In the genomic region with DNA sequence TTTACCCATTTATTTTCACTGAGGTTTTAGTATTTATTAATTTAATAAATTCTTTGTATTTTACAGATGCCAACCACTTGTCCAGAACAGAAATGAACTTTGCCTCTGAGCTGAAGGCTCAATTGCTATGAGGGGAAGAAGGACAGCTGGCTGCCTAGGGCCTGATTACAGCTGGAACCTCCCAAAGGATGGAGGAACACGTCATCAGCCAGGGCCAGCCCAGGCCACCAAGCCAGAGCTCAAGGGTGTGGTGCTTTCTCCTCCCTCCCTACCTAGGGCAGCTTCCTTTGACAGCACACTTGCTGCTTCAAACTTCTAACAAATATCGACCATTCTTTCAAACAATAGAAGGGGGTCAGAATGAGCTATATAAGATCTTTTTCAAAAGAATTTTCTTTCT, we compare ENCODE assay signal across 1 cellular context.
TF ChIP-seq lines count a peak whose summit lies in the region.

No MANE protein-coding gene starts in this region.

TF ChIP-seq in K562, 482 proteins besides CTCF, POLR2A, EP300 and RAD21 (continued from another document and continues in another):
- TF ChIP-seq MGA (IDR thresholded peaks at IDR 0.05), result no peak
- TF ChIP-seq RERE (CRISPR knock-in tag; IDR thresholded peaks at IDR 0.05; ENCODE audit: borderline replicate concordance), result no peak
- TF ChIP-seq SMAD1 (IDR thresholded peaks at IDR 0.05; ENCODE audit: low read depth, low read length, partially characterized antibody), result no peak
- TF ChIP-seq, protein P1, sequence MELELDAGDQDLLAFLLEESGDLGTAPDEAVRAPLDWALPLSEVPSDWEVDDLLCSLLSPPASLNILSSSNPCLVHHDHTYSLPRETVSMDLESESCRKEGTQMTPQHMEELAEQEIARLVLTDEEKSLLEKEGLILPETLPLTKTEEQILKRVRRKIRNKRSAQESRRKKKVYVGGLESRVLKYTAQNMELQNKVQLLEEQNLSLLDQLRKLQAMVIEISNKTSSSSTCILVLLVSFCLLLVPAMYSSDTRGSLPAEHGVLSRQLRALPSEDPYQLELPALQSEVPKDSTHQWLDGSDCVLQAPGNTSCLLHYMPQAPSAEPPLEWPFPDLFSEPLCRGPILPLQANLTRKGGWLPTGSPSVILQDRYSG (tag; conservative IDR thresholded peaks at IDR 0.05; ENCODE audit: low read depth), result 0 out of 2 replicates have a peak, but pooled peaks have one; percentile 69
- peak; percentile 27; the same call in 1 of the 2 replicates for TF ChIP-seq TCF3 (CRISPR knock-in tag; IDR thresholded peaks at IDR 0.05)
- TF ChIP-seq POU5F1 (IDR thresholded peaks at IDR 0.05; ENCODE audit: borderline replicate concordance, low read depth, low read length, partially characterized antibody), result no peak
- no peak for TF ChIP-seq XRCC4 (IDR thresholded peaks at IDR 0.05; ENCODE audit: extremely low read depth, insufficient read depth, insufficient read length)
- TF ChIP-seq, protein P2, sequence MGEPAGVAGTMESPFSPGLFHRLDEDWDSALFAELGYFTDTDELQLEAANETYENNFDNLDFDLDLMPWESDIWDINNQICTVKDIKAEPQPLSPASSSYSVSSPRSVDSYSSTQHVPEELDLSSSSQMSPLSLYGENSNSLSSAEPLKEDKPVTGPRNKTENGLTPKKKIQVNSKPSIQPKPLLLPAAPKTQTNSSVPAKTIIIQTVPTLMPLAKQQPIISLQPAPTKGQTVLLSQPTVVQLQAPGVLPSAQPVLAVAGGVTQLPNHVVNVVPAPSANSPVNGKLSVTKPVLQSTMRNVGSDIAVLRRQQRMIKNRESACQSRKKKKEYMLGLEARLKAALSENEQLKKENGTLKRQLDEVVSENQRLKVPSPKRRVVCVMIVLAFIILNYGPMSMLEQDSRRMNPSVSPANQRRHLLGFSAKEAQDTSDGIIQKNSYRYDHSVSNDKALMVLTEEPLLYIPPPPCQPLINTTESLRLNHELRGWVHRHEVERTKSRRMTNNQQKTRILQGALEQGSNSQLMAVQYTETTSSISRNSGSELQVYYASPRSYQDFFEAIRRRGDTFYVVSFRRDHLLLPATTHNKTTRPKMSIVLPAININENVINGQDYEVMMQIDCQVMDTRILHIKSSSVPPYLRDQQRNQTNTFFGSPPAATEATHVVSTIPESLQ (CRISPR knock-in tag; IDR thresholded peaks at IDR 0.05), result no peak
- TF ChIP-seq, protein P3, sequence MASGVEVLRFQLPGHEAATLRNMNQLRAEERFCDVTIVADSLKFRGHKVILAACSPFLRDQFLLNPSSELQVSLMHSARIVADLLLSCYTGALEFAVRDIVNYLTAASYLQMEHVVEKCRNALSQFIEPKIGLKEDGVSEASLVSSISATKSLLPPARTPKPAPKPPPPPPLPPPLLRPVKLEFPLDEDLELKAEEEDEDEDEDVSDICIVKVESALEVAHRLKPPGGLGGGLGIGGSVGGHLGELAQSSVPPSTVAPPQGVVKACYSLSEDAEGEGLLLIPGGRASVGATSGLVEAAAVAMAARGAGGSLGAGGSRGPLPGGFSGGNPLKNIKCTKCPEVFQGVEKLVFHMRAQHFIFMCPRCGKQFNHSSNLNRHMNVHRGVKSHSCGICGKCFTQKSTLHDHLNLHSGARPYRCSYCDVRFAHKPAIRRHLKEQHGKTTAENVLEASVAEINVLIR (CRISPR knock-in tag; IDR thresholded peaks at IDR 0.05), result peak; percentile 82
- TF ChIP-seq, protein P4, sequence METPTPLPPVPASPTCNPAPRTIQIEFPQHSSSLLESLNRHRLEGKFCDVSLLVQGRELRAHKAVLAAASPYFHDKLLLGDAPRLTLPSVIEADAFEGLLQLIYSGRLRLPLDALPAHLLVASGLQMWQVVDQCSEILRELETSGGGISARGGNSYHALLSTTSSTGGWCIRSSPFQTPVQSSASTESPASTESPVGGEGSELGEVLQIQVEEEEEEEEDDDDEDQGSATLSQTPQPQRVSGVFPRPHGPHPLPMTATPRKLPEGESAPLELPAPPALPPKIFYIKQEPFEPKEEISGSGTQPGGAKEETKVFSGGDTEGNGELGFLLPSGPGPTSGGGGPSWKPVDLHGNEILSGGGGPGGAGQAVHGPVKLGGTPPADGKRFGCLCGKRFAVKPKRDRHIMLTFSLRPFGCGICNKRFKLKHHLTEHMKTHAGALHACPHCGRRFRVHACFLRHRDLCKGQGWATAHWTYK (CRISPR knock-in tag; IDR thresholded peaks at IDR 0.05), result 0 out of 2 replicates have a peak, but pooled peaks have one; percentile 44
- no peak for TF ChIP-seq PURB (CRISPR knock-in tag; IDR thresholded peaks at IDR 0.05; ENCODE audit: low read depth)
- no peak for TF ChIP-seq MBD2 (IDR thresholded peaks at IDR 0.05; ENCODE audit: borderline replicate concordance, low read depth)
- no peak for TF ChIP-seq TSC22D4 (tag; IDR thresholded peaks at IDR 0.05)
- TF ChIP-seq ZNF57 (CRISPR knock-in tag; IDR thresholded peaks at IDR 0.05), result no peak
- no peak for TF ChIP-seq GATA2 (CRISPR knock-in tag; IDR thresholded peaks at IDR 0.05)
- TF ChIP-seq ATF1 (CRISPR knock-in tag; IDR thresholded peaks at IDR 0.05), result peak; percentile 84
- peak; percentile 91 for TF ChIP-seq ATF1 (tag; IDR thresholded peaks at IDR 0.05)
- TF ChIP-seq ZNF3 (CRISPR knock-in tag; IDR thresholded peaks at IDR 0.05), result no peak
- TF ChIP-seq BRD9 (IDR thresholded peaks at IDR 0.05; ENCODE audit: low read depth, partially characterized antibody), result no peak
- no peak for TF ChIP-seq MECOM (CRISPR knock-in tag; IDR thresholded peaks at IDR 0.05)
- TF ChIP-seq HSF4 (CRISPR knock-in tag; IDR thresholded peaks at IDR 0.05; ENCODE audit: borderline replicate concordance), result no peak
- no peak for TF ChIP-seq NONO (IDR thresholded peaks at IDR 0.05; ENCODE audit: low read depth in 2 of 2, low read length in 1 of 2)
- TF ChIP-seq E2F1 (CRISPR knock-in tag; IDR thresholded peaks at IDR 0.05), result no peak
- no peak for TF ChIP-seq KLF16 (IDR thresholded peaks at IDR 0.05)
- no peak for TF ChIP-seq PHB (CRISPR knock-in tag; IDR thresholded peaks at IDR 0.05)
- TF ChIP-seq ZNF699 (CRISPR knock-in tag; IDR thresholded peaks at IDR 0.05; ENCODE audit: insufficient replicate concordance), result no peak
- TF ChIP-seq ZNF445 (CRISPR knock-in tag; IDR thresholded peaks at IDR 0.05; ENCODE audit: low read depth), result no peak
- TF ChIP-seq CREM (IDR thresholded peaks at IDR 0.05; ENCODE audit: low read depth), result peak; percentile 98
- TF ChIP-seq HMG20B (CRISPR knock-in tag; IDR thresholded peaks at IDR 0.05), result no peak
- peak; percentile 73 for TF ChIP-seq PHF20 (IDR thresholded peaks at IDR 0.05; ENCODE audit: partially characterized antibody)
- peak; percentile 79 for TF ChIP-seq JUND (IDR thresholded peaks at IDR 0.05; ENCODE audit: borderline replicate concordance, low read depth, low read length)
- peak; percentile 56; the same call in 1 of the 3 replicates for TF ChIP-seq JUND (tag; IDR thresholded peaks at IDR 0.05; ENCODE audit: borderline replicate concordance, low read depth, low read length)
- no peak for TF ChIP-seq PTTG1 (tag; IDR thresholded peaks at IDR 0.05; ENCODE audit: low read depth)
